In the genomic region with DNA sequence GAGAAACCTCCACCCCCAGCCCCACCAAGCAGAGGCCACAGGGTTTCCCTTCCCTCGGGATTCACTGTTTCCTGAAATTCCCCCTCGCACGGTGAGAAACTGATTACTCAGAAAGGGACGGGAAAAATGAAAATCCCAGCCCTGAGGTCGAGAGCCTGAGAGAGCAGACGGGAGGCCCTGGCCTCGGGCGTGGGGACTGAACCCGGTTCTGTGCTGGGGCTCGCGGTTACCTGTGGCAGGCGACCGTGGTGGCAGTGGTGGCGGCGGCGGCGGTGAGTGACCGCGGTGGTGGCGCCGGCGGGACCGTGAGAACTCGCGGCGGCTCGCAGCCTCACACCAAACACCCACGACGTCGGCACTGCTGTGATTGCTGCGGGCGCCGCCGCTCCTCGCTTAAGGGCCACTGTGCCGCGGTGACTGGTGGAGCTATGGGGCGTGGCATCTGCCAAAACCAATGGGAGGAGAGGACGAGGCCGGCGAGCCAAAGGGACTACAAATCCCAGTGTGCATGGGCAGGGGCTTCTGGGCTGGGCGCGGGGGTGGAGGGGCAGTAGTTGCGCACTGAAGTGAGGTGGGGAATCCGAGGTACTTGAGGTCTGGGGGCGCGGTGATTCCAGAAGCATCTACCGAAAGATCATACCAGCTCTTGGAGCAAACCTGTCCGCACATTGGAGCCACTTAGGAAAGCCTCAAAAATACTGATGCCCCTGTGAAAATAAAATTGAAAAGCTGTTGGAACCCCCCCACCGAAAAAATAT, we compare ENCODE assay signal across 8 cellular contexts. TPM values are rescaled to one million over a fixed set of nuclear protein-coding genes. Genes with fewer than 3 reads are reported as not detected.
DNase-seq lines count a peak whose midpoint lies in the region; ATAC-seq and TF ChIP-seq lines count a peak whose summit lies in the region.

A gene (minus strand): TSS at position 369 of the 758 bp plus-strand sequence. CDS start 15,841 bp downstream, outside the sequence.

- in situ Hi-C loops in T47D (cut with HindIII; ENCODE audit: low pct_unique_long_range_greater_than_20kb, low sequenced_read_pairs) (no loop called here), gastrocnemius medialis (cut with MboI; ENCODE audit: low sequenced_read_pairs in 4 of 4) (loop anchor here in 1 of 4 donors (5.0 kb wide), 1 partner anchor 44 kb away; a partner anchor contains a TSS)

- TF ChIP-seq CTCF in GM12864 (IDR thresholded peaks at IDR 0.05; ENCODE audit: low read depth, low read length, missing control alignments): no peak
- no peak for TF ChIP-seq CTCF in VCaP (conservative IDR thresholded peaks at IDR 0.05)
- no peak for TF ChIP-seq CTCF in gastrocnemius medialis (IDR thresholded peaks at IDR 0.05 in 4 of 5, conservative IDR thresholded peaks at IDR 0.05 in 1 of 5)

- H3K4me1 ChIP-seq in gastrocnemius medialis: peaks cover 8 to 13% of the 10 kb centered on the region in 2 donors

- no peaks in the 10 kb centered on the region for H3K27me3 ChIP-seq in gastrocnemius medialis

- ATAC-seq in HG02610 (IDR thresholded peaks at IDR 0.05; ENCODE audit: unreplicated experiment): peak; percentile 59
- ATAC-seq in gastrocnemius medialis: peak; percentile 99

- no peaks in the 10 kb centered on the region for H3K36me3 ChIP-seq in gastrocnemius medialis

- DNase-seq in GM12864 (ENCODE audit: low read depth): peak; percentile 90
- DNase-seq in NCI-H1694 treated with DMSO at 0.1 percent for 48 hours (lab: John Stamatoyannopoulos, UW): peak; percentile 99
- DNase-seq in T47D (ENCODE audit: low read depth in 1 of 2, low spot score in 1 of 2): peak; percentile 96 to 98
- DNase-seq in gastrocnemius medialis: peak; percentile 97 to 98
- no peak for DNase-seq in KG1 (lab: John Stamatoyannopoulos, UW)

- H3K9me3 ChIP-seq in gastrocnemius medialis: no peaks in the 10 kb centered on the region

- H3K27ac ChIP-seq in VCaP (peak within 1 kb of the TSS; percentile 57; the same call in 1 of the 2 replicates), gastrocnemius medialis (peak within 1 kb of the TSS; percentile 86 to 98 (median 90))

- peak within 1 kb of the TSS; percentile 65 for H3K4me3 ChIP-seq in GM12864 (ENCODE audit: low read depth, low read length)
- peak within 1 kb of the TSS; percentile 79 for H3K4me3 ChIP-seq in iPS-11a (ENCODE audit: low read depth, low read length)
- H3K4me3 ChIP-seq in gastrocnemius medialis: peak within 1 kb of the TSS; percentile 67 to 99 (median 90)

- peak; percentile 94 to 99 for TF ChIP-seq POLR2A in gastrocnemius medialis (IDR thresholded peaks at IDR 0.05)

- intact Hi-C loops in gastrocnemius medialis (cut with DNase I; ENCODE audit: low total_unique reads): loop anchor here (1.0 to 10.0 kb wide), 5 partner anchors 36 to 584 kb away; a partner anchor contains a TSS

RNA-seq across cellular contexts. Expression of the gene that starts here (rescaled TPM):
- total RNA-seq in gastrocnemius medialis: 10 to 100 TPM; 53.5 to 78.5 (median 62.8) TPM
